ENCODE assay signal across 8 cellular contexts in the genomic region with DNA sequence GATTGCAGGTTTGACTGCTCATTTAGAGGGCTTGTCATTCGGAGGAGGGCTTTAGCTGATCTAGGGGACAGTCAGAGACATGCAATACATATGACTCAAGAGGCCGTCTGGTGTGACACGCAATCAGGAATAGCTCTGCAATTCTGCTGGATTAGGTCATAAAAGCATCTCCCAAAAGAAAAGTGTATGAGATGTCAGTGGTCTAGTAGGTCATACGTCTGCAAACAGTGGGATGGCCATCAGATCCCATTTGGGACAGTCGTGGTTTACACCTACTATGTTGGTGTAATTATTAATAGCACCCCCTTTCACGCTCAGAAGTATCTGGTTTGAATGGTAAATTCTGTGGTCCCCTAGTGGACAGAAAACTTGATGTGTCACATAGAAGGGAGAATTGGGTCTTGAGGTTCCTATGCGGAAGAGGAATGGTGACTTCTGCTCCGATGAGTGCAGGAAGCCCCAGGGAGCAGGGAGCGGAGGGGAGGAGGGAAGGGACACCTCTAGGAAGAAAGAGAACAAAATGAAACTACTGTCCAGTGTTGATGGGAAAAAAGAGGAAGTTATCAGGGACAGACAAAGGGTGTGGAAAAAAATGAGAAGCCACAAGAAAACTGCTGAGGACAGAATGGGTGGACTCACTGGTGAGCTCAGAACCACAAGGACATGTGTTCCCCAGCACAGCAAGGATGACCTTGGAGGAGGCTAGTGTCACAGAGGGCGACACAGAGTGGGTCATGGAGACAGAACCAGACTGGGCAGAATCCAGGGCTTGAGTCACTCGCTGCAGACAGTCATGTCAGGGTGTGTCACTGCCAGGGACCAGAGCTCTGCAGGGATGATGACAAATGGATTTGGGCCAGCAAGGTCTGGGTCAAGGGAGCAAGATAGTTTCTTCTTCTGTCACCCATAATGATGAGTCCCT. TPM values are rescaled to one million over a fixed set of nuclear protein-coding genes. Genes with fewer than 3 reads are reported as not detected.
DNase-seq lines count a peak whose midpoint lies in the region; ATAC-seq and TF ChIP-seq lines count a peak whose summit lies in the region.

No MANE protein-coding gene starts in this region.

- H3K27ac Mint-ChIP-seq in activated CD8-positive, alpha-beta memory T cell treated with anti-CD3 and anti-CD28 coated beads, Interleukin-2, amount 10 ng/mL, durations not matched to agents 7 days and 5 days: peak overlapping the region; percentile 14
- H3K27ac Mint-ChIP-seq in type B pancreatic cell: peak overlapping the region; percentile 55

- no peaks in the 10 kb centered on the region for H3K4me1 ChIP-seq in right atrium auricular region

- peaks cover 79% of the 10 kb centered on the region for H3K4me1 Mint-ChIP-seq in activated CD8-positive, alpha-beta memory T cell treated with anti-CD3 and anti-CD28 coated beads, Interleukin-2, amount 10 ng/mL, durations not matched to agents 7 days and 5 days
- H3K4me1 Mint-ChIP-seq in type B pancreatic cell (ENCODE audit: unreplicated experiment): peaks cover 10% of the 10 kb centered on the region

- no peaks in the 10 kb centered on the region for H3K9me3 Mint-ChIP-seq in activated CD8-positive, alpha-beta memory T cell treated with anti-CD3 and anti-CD28 coated beads, Interleukin-2, amount 10 ng/mL, durations not matched to agents 7 days and 5 days (ENCODE audit: low read depth)
- H3K9me3 Mint-ChIP-seq in type B pancreatic cell: no peaks in the 10 kb centered on the region

- H3K9me3 ChIP-seq in right atrium auricular region: no peaks in the 10 kb centered on the region

- H3K4me3 ChIP-seq in right atrium auricular region: no peak overlapping the region

- no peaks in the 10 kb centered on the region for H3K27me3 Mint-ChIP-seq in activated CD8-positive, alpha-beta memory T cell treated with anti-CD3 and anti-CD28 coated beads, Interleukin-2, amount 10 ng/mL, durations not matched to agents 7 days and 5 days
- no peaks in the 10 kb centered on the region for H3K27me3 Mint-ChIP-seq in type B pancreatic cell

- ATAC-seq in activated CD8-positive, alpha-beta memory T cell treated with anti-CD3 and anti-CD28 coated beads, Interleukin-2, amount 10 ng/mL, durations not matched to agents 7 days and 5 days: no peak
- peak; percentile 43 for ATAC-seq in HG02884 (IDR thresholded peaks at IDR 0.05; ENCODE audit: unreplicated experiment)

- CTCF ChIA-PET in activated CD8-positive, alpha-beta memory T cell treated with anti-CD3 and anti-CD28 coated beads, Interleukin-2, amount 10 ng/mL, durations not matched to agents 7 days and 5 days (lab: Charles Lee): interaction anchor here (0.8 to 2.2 kb wide), 5 partner anchors 12 to 72 kb away, joined by 3 to 10 read pairs (median 3); no protein-coding TSS in a partner anchor

- H3K27me3 ChIP-seq in right atrium auricular region: no peaks in the 10 kb centered on the region

- no peak for DNase-seq in activated CD8-positive, alpha-beta memory T cell treated with anti-CD3 and anti-CD28 coated beads, Interleukin-2, amount 10 ng/mL, durations not matched to agents 7 days and 5 days
- DNase-seq in activated CD8-positive, alpha-beta memory T cell treated with anti-CD3 and anti-CD28 coated beads for 24 hours: no peak
- DNase-seq in SW480 (ENCODE audit: low spot score) (peak; percentile 90), right atrium auricular region (ENCODE audit: low spot score) (peak; percentile 82), type B pancreatic cell (ENCODE audit: extremely low spot score, unreplicated experiment) (no peak), middle frontal gyrus (ENCODE audit: extremely low spot score, low spot score) (no peak), SK-N-DZ (ENCODE audit: low spot score) (no peak)

- no peaks in the 10 kb centered on the region for H3K36me3 ChIP-seq in right atrium auricular region

- peak overlapping the region in 1 of 2 donors; percentile 10 for H3K27ac ChIP-seq in right atrium auricular region

- H3K4me3 Mint-ChIP-seq in activated CD8-positive, alpha-beta memory T cell treated with anti-CD3 and anti-CD28 coated beads, Interleukin-2, amount 10 ng/mL, durations not matched to agents 7 days and 5 days: no peak overlapping the region
- H3K4me3 Mint-ChIP-seq in type B pancreatic cell: no peak overlapping the region

- peaks cover 7% of the 10 kb centered on the region for H3K36me3 Mint-ChIP-seq in activated CD8-positive, alpha-beta memory T cell treated with anti-CD3 and anti-CD28 coated beads, Interleukin-2, amount 10 ng/mL, durations not matched to agents 7 days and 5 days
- no peaks in the 10 kb centered on the region for H3K36me3 Mint-ChIP-seq in type B pancreatic cell

- TF ChIP-seq CTCF in right atrium auricular region (IDR thresholded peaks at IDR 0.05): no peak
- TF ChIP-seq CTCF in type B pancreatic cell (conservative IDR thresholded peaks at IDR 0.05): no peak

RNA-seq across cellular contexts. Expression of a gene that starts 59.9 kb away (rescaled TPM):
- 10 to 100 TPM; 54.5 to 56.8 TPM for total RNA-seq in activated CD8-positive, alpha-beta memory T cell treated with anti-CD3 and anti-CD28 coated beads, Interleukin-2, amount 10 ng/mL, durations not matched to agents 7 days and 5 days
- total RNA-seq in right atrium auricular region (10 to 100 TPM; 10.6 to 18.9 TPM), type B pancreatic cell (ENCODE audit: low replicate concordance) (22.6 and 37.3 TPM in 2 replicates)
- 0.14 and 0.39 TPM in 2 replicates for polyA plus RNA-seq in SK-N-DZ (2014; cell fraction: cytosol; rRNA removed)
- polyA plus RNA-seq in SK-N-DZ (2014; cell fraction: nucleus; rRNA removed): 0.35 and 1.2 TPM in 2 replicates

Comparison
In these comparisons a context has a peak if more than half of its experiments do, and no peak if none do; other contexts are left out.
1. DNase-seq: peak in SW480 (single experiment) and right atrium auricular region (single experiment); none in activated CD8-positive, alpha-beta memory T cell treated with anti-CD3 and anti-CD28 coated beads, Interleukin-2, amount 10 ng/mL, durations not matched to agents 7 days and 5 days (single experiment), activated CD8-positive, alpha-beta memory T cell treated with anti-CD3 and anti-CD28 coated beads for 24 hours (single experiment), type B pancreatic cell (single experiment), middle frontal gyrus (single experiment) and SK-N-DZ (single experiment).